Comparison of ENCODE assay signal across 18 cellular contexts in genomic region chr10:17412323-17412722, GRCh38. TPM values are rescaled to one million over a fixed set of nuclear protein-coding genes. Genes with fewer than 3 reads are reported as not detected.
A peak's percentile ranks its signal among the peaks of the same experiment; 100 is the strongest.
DNase-seq lines count a peak whose midpoint lies in the region; ATAC-seq, FAIRE-seq and TF ChIP-seq lines count a peak whose summit lies in the region.
"Had no signal": no experiment of that assay in that cellular context is flagged by ENCODE, and none has a peak within 500 bp of the region (broad histone marks: within the 10 kb centered on the region; RNA-seq: fewer than 3 reads in every experiment).

No MANE protein-coding gene starts in this region.

- no peak for TF ChIP-seq POLR2A in H1 (IDR thresholded peaks at IDR 0.05; ENCODE audit: control extremely low read depth in 1 of 2, low read depth in 2 of 2, low read length in 2 of 2)

- H2AFZ ChIP-seq in H9 (ENCODE audit: low read length) (no peak overlapping the region), H1 (ENCODE audit: low read length) (peak overlapping the region; percentile 1; the same call in 1 of the 2 replicates)

- intact Hi-C loops in activated CD4-positive, alpha-beta T cell treated with anti-CD3 and anti-CD28 coated beads for 36 hours (cut with DNase I, micrococcal nuclease), result no loop called here
- intact Hi-C loops in Right ventricle myocardium inferior (cut with DNase I), result no loop called here

- H3K18ac ChIP-seq in H9 (ENCODE audit: insufficient read length, low read depth, low read length) (no peak overlapping the region), H1 (ENCODE audit: extremely low read depth, low read length) (no peak overlapping the region)

- POLR2A ChIA-PET in RWPE1 (lab: Yijun Ruan, JAX; ENCODE audit: low non-redundant PET) (no interaction called here), H1 (lab: Charles Lee; ENCODE audit: partially characterized antibody) (no interaction called here)
- POLR2A ChIA-PET in activated CD4-positive, alpha-beta T cell treated with anti-CD3 and anti-CD28 coated beads for 36 hours (lab: Charles Lee), result interaction anchor here (0.6 kb wide), 1 partner anchor 28 kb away, joined by 3 read pairs; no protein-coding TSS in a partner anchor

- H3K4me3 Mint-ChIP-seq in H9, result no peak overlapping the region
- no peak overlapping the region for H3K4me3 Mint-ChIP-seq in activated CD4-positive, alpha-beta T cell treated with anti-CD3 and anti-CD28 coated beads for 36 hours
- H3K4me3 Mint-ChIP-seq: stimulated activated effector memory CD8-positive, alpha-beta T cell treated with anti-CD3 and anti-CD28 coated beads, Interleukin-12 subunit alpha, Interleukin-12 subunit beta, amount 100 ng/mL, for 72 hours had no signal

- H2BK20ac ChIP-seq in H9 (ENCODE audit: low read depth, low read length, poor library complexity, severe bottlenecking) (no peak overlapping the region), H1 (ENCODE audit: low read length) (no peak overlapping the region)

- no peak overlapping the region for H3K4ac ChIP-seq in H9 (ENCODE audit: low read depth, low read length)
- H3K4ac ChIP-seq in H1 (replicated peaks; ENCODE audit: insufficient read length, low read depth, low read length), result no peak overlapping the region

- H4K20me1 ChIP-seq in H9 (ENCODE audit: control insufficient read depth, insufficient read depth, insufficient read length), result no peaks in the 10 kb centered on the region
- H4K20me1 ChIP-seq in H1 (replicated peaks in 1 of 2; ENCODE audit: control insufficient read depth in 1 of 2, insufficient read depth in 2 of 2, low read length in 2 of 2), result no peaks in the 10 kb centered on the region

- no peaks in the 10 kb centered on the region for H3K23me2 ChIP-seq in H9 (ENCODE audit: insufficient read length, low read depth, low read length, poor library complexity, severe bottlenecking)
- H3K23me2 ChIP-seq in H1 (ENCODE audit: low read depth, low read length), result no peaks in the 10 kb centered on the region

- no peaks in the 10 kb centered on the region for H3K36me3 Mint-ChIP-seq in H9 (ENCODE audit: insufficient read depth in 1 of 3, low read depth in 3 of 3)
- H3K36me3 Mint-ChIP-seq in activated CD4-positive, alpha-beta T cell treated with anti-CD3 and anti-CD28 coated beads for 36 hours (ENCODE audit: low read depth), result no peaks in the 10 kb centered on the region
- H3K36me3 Mint-ChIP-seq: stimulated activated effector memory CD8-positive, alpha-beta T cell treated with anti-CD3 and anti-CD28 coated beads, Interleukin-12 subunit alpha, Interleukin-12 subunit beta, amount 100 ng/mL, for 72 hours had no signal

- H3K27me3 ChIP-seq in H9 (ENCODE audit: insufficient read depth, low read length) (no peaks in the 10 kb centered on the region), H1 (replicated peaks in 1 of 4; ENCODE audit: control insufficient read depth in 3 of 4, extremely low read depth in 1 of 4, insufficient read depth in 3 of 4, low read length in 3 of 4) (no peaks in the 10 kb centered on the region)
- H3K27me3 ChIP-seq: brain microvascular endothelial cell, Peyer's patch had no signal

- ATAC-seq in HG02970 (IDR thresholded peaks at IDR 0.05; ENCODE audit: low FRiP score, unreplicated experiment) (no peak), Right ventricle myocardium inferior (no peak)
- no peak for ATAC-seq in activated CD4-positive, alpha-beta T cell treated with anti-CD3 and anti-CD28 coated beads for 36 hours
- ATAC-seq: stimulated activated effector memory CD8-positive, alpha-beta T cell treated with anti-CD3 and anti-CD28 coated beads, Interleukin-12 subunit alpha, Interleukin-12 subunit beta, amount 100 ng/mL, for 72 hours had no signal

- CTCF ChIA-PET in RWPE1 (lab: Yijun Ruan, JAX), result no interaction called here
- CTCF ChIA-PET in H1 (lab: Charles Lee; ENCODE audit: partially characterized antibody), result interaction anchor here (0.5 to 1.9 kb wide), 16 partner anchors 9 to 1703 kb away, joined by 3 to 12 read pairs (median 4); no protein-coding TSS in a partner anchor
- CTCF ChIA-PET in activated CD4-positive, alpha-beta T cell treated with anti-CD3 and anti-CD28 coated beads for 36 hours (lab: Charles Lee), result interaction anchor here (1.2 kb wide), 1 partner anchor 11 kb away, joined by 3 read pairs; no protein-coding TSS in a partner anchor

- H3K14ac ChIP-seq in H9 (ENCODE audit: insufficient read depth, low read length) (no peak overlapping the region), H1 (ENCODE audit: insufficient read length) (no peak overlapping the region)

- H3K4me1 Mint-ChIP-seq in H9, result peaks cover 11 to 13% of the 10 kb centered on the region in 2 experiments
- H3K4me1 Mint-ChIP-seq in activated CD4-positive, alpha-beta T cell treated with anti-CD3 and anti-CD28 coated beads for 36 hours, result peaks cover 18% of the 10 kb centered on the region
- H3K4me1 Mint-ChIP-seq: stimulated activated effector memory CD8-positive, alpha-beta T cell treated with anti-CD3 and anti-CD28 coated beads, Interleukin-12 subunit alpha, Interleukin-12 subunit beta, amount 100 ng/mL, for 72 hours had no signal

- no peak overlapping the region for H4K8ac ChIP-seq in H9 (replicated peaks; ENCODE audit: insufficient read length, low read depth, low read length)
- no peak overlapping the region for H4K8ac ChIP-seq in H1 (ENCODE audit: extremely low read depth, insufficient read depth, low read length)

- TF ChIP-seq RAD21 in H1 (IDR thresholded peaks at IDR 0.05 in 1 of 2, conservative IDR thresholded peaks at IDR 0.05 in 1 of 2; ENCODE audit: low read depth in 2 of 2, low read length in 2 of 2), result peak; percentile 46 to 58

- peak; percentile 81 for FAIRE-seq in H1 (lab: Jason Lieb, UNC)

- no peaks in the 10 kb centered on the region for H3K79me1 ChIP-seq in H9 (ENCODE audit: insufficient read depth, low read depth, low read length, poor library complexity, severe bottlenecking)
- no peaks in the 10 kb centered on the region for H3K79me1 ChIP-seq in H1 (ENCODE audit: low read depth, low read length)

- H2AK5ac ChIP-seq in H9 (ENCODE audit: insufficient read length, low read length) (no peak overlapping the region), H1 (ENCODE audit: low read depth, low read length) (no peak overlapping the region)

- H3K23ac ChIP-seq in H9 (ENCODE audit: insufficient read length, low read depth, low read length), result no peak overlapping the region
- H3K23ac ChIP-seq in H1 (ENCODE audit: insufficient read length), result no peak overlapping the region

- no peaks in the 10 kb centered on the region; a peak in 1 of 5 replicates for H3K9me3 Mint-ChIP-seq in H9
- no peaks in the 10 kb centered on the region for H3K9me3 Mint-ChIP-seq in activated CD4-positive, alpha-beta T cell treated with anti-CD3 and anti-CD28 coated beads for 36 hours (ENCODE audit: low read depth)
- H3K9me3 Mint-ChIP-seq: stimulated activated effector memory CD8-positive, alpha-beta T cell treated with anti-CD3 and anti-CD28 coated beads, Interleukin-12 subunit alpha, Interleukin-12 subunit beta, amount 100 ng/mL, for 72 hours had no signal

- no peak overlapping the region for H2BK120ac ChIP-seq in H9 (ENCODE audit: low read depth, low read length, poor library complexity, severe bottlenecking)
- H2BK120ac ChIP-seq in H1 (replicated peaks; ENCODE audit: low read depth, low read length), result no peak overlapping the region

- H3K4me2 ChIP-seq in H9 (ENCODE audit: insufficient read depth, insufficient read length, low read length) (no peak overlapping the region), H1 (ENCODE audit: insufficient read depth in 1 of 2, low read depth in 2 of 2, low read length in 2 of 2) (no peak overlapping the region)

- H3K4me1 ChIP-seq in H9 (ENCODE audit: insufficient read depth, low read length), result no peaks in the 10 kb centered on the region
- H3K4me1 ChIP-seq in H1 (replicated peaks in 1 of 4; ENCODE audit: control insufficient read depth in 3 of 4, insufficient read depth in 4 of 4, low read length in 3 of 4), result 0 out of 7 replicates have a peak, but pooled peaks cover 0 to under 1% (median 0%) of the 10 kb centered on the region in 4 experiments
- H3K4me1 ChIP-seq: Peyer's patch had no signal

- DNase-seq in H9 (peak; percentile 55), RWPE1 (ENCODE audit: low spot score) (peak; percentile 17), H1 (ENCODE audit: low read depth in 1 of 2, low spot score in 2 of 2) (no peak), mucosa of gallbladder (ENCODE audit: low spot score) (no peak), Right ventricle myocardium inferior (ENCODE audit: missing footprints) (no peak)
- DNase-seq in activated CD4-positive, alpha-beta T cell treated with anti-CD3 and anti-CD28 coated beads for 36 hours, result no peak
- DNase-seq: brain microvascular endothelial cell; DMS153; effector CD8-positive, alpha-beta T cell; foreskin melanocyte; Peyer's patch; retina; stimulated activated CD4-positive, alpha-beta T cell treated with anti-CD3 and anti-CD28 coated beads, Interleukin-4, amount 100 ng/mL, for 24 hours; T-helper 9 cell had no signal

- H2BK5ac ChIP-seq in H9 (ENCODE audit: insufficient read length, low read length), result no peak overlapping the region
- H2BK5ac ChIP-seq in H1 (ENCODE audit: low read depth, low read length), result no peak overlapping the region

- H2BK15ac ChIP-seq in H9 (ENCODE audit: low read depth, low read length) (no peak overlapping the region), H1 (ENCODE audit: low read length) (no peak overlapping the region)

- no peaks in the 10 kb centered on the region for H3K36me3 ChIP-seq in H1 (ENCODE audit: control insufficient read depth in 2 of 4, insufficient read depth in 4 of 4, low read length in 3 of 4)
- H3K36me3 ChIP-seq: brain microvascular endothelial cell, Peyer's patch had no signal

- no peaks in the 10 kb centered on the region for H3K27me3 Mint-ChIP-seq in H9 (ENCODE audit: low read depth)
- H3K27me3 Mint-ChIP-seq in activated CD4-positive, alpha-beta T cell treated with anti-CD3 and anti-CD28 coated beads for 36 hours, result no peaks in the 10 kb centered on the region

- no peak overlapping the region for H3K27ac ChIP-seq in 22Rv1
- no peak overlapping the region for H3K27ac ChIP-seq in H9 (ENCODE audit: insufficient read length, low read depth, low read length)
- H3K27ac ChIP-seq in RWPE1, result no peak overlapping the region
- H3K27ac ChIP-seq in H1 (ENCODE audit: low read depth, low read length), result no peak overlapping the region
- H3K27ac ChIP-seq: brain microvascular endothelial cell, Peyer's patch had no signal

- no peak for TF ChIP-seq EP300 in H1 (IDR thresholded peaks at IDR 0.05; ENCODE audit: borderline replicate concordance in 1 of 2, low read depth in 2 of 2, low read length in 2 of 2)

- H4K91ac ChIP-seq in H9 (ENCODE audit: insufficient read length, low read depth, low read length), result no peak overlapping the region
- H4K91ac ChIP-seq in H1 (replicated peaks; ENCODE audit: insufficient read length, low read length), result no peak overlapping the region

- H3K79me2 ChIP-seq in H9 (ENCODE audit: insufficient read depth, low read length) (no peaks in the 10 kb centered on the region), H1 (ENCODE audit: control insufficient read depth in 1 of 2, insufficient read depth in 2 of 2, low read length in 2 of 2) (no peaks in the 10 kb centered on the region)

- WGBS in H9 (ENCODE audit: extremely low coverage, insufficient read length, low lambda C conversion rate), result no CpG with 5 or more reads among the region's 2 CpGs
- 61% methylated on average over 2 of the region's 2 CpGs; no CpG with 5 or more reads in 1 of the 2 experiments for WGBS in H1 (ENCODE audit: extremely low coverage in 1 of 2, insufficient coverage in 1 of 2, insufficient read length in 1 of 2, insufficient replicate concordance in 2 of 2, low coverage in 1 of 2, low lambda C conversion rate in 2 of 2, missing lambda C conversion rate in 1 of 2), 2 experiments

- no peak overlapping the region for H2BK12ac ChIP-seq in H9 (ENCODE audit: insufficient read length, low read depth, low read length)
- H2BK12ac ChIP-seq in H1 (ENCODE audit: low read depth, low read length), result no peak overlapping the region

- TF ChIP-seq CTCF in 22Rv1 (IDR thresholded peaks at IDR 0.05), result peak; percentile 34
- peak; percentile 58 for TF ChIP-seq CTCF in H9 (conservative IDR thresholded peaks at IDR 0.05)
- no peak for TF ChIP-seq CTCF in RWPE1 (conservative IDR thresholded peaks at IDR 0.05; ENCODE audit: low read depth)
- peak; percentile 46 to 65 (median 50) for TF ChIP-seq CTCF in H1 (IDR thresholded peaks at IDR 0.05; ENCODE audit: control extremely low read depth in 1 of 3, insufficient read depth in 1 of 3, low read depth in 1 of 3, low read length in 3 of 3)

- H3K9ac ChIP-seq in H9 (ENCODE audit: extremely low read depth, insufficient read length, low read length), result no peak overlapping the region
- H3K9ac ChIP-seq in H1 (replicated peaks in 1 of 4; ENCODE audit: extremely low read depth in 1 of 4, low read depth in 3 of 4, low read length in 3 of 4), result no peak overlapping the region

- no peak overlapping the region for H3T11ph ChIP-seq in H9 (ENCODE audit: low read length)

- H3K4me3 ChIP-seq in H1 (ENCODE audit: extremely low read depth in 1 of 4, insufficient read depth in 2 of 4, low read depth in 3 of 4, low read length in 4 of 4), result no peak overlapping the region
- H3K4me3 ChIP-seq: Peyer's patch had no signal

- H3K9me3 ChIP-seq in H9 (ENCODE audit: control insufficient read depth, low read depth, low read length), result no peaks in the 10 kb centered on the region
- no peaks in the 10 kb centered on the region for H3K9me3 ChIP-seq in H1 (ENCODE audit: insufficient read depth in 2 of 2, low read depth in 1 of 2, low read length in 1 of 2)
- H3K9me3 ChIP-seq: Peyer's patch had no signal

- peak overlapping the region in 1 of 3 experiments; percentile 56; a peak in 1 of 7 replicates for H3K27ac Mint-ChIP-seq in H9
- no peak overlapping the region for H3K27ac Mint-ChIP-seq in activated CD4-positive, alpha-beta T cell treated with anti-CD3 and anti-CD28 coated beads for 36 hours
- H3K27ac Mint-ChIP-seq: stimulated activated effector memory CD8-positive, alpha-beta T cell treated with anti-CD3 and anti-CD28 coated beads, Interleukin-12 subunit alpha, Interleukin-12 subunit beta, amount 100 ng/mL, for 72 hours had no signal

- H3K56ac ChIP-seq in H9 (ENCODE audit: insufficient read length, low read depth, low read length) (no peak overlapping the region), H1 (replicated peaks; ENCODE audit: insufficient read length, low read depth, low read length) (no peak overlapping the region)

- no peak overlapping the region for H4K5ac ChIP-seq in H9 (ENCODE audit: insufficient read length, low read depth, low read length)
- no peak overlapping the region for H4K5ac ChIP-seq in H1 (ENCODE audit: insufficient read length, low read depth, low read length)

RNA-seq across cellular contexts. Expression of gene ST8SIA6, which starts 42.1 kb away (rescaled TPM):
- total RNA-seq in H9 (2021) (0.33 and 0.37 TPM in 2 replicates), mucosa of gallbladder (0.92 TPM), Right ventricle myocardium inferior (9.3 TPM)
- 1.1 and 1.3 TPM in 2 replicates for total RNA-seq in H1 (2021; fragmentation: NEBNext Ultra II Directional; extraction: Animal tissue kit (Norgen Biotek cat#: 25700))
- 0.50 and 0.70 TPM in 2 replicates for polyA plus RNA-seq in H1 (2011; rRNA removed)
- polyA plus RNA-seq in H1 (2011; cell fraction: cytosol; rRNA removed), result 0.53 TPM
- 0.84 TPM for polyA plus RNA-seq in H1 (2011; cell fraction: nucleus; rRNA removed)
- 0.61 to 1.1 TPM (median 0.84 TPM) in 4 replicates for polyA plus RNA-seq in H1 (2012, experiment 1 of 2)
- 0.07 TPM for polyA plus RNA-seq in H1 (2012, experiment 2 of 2)
- 1.6 TPM for polyA plus RNA-seq in H1 (2013, experiment 1 of 2)
- polyA plus RNA-seq in H1 (2013, experiment 2 of 2), result 1.5 TPM
- 0.69 and 1.1 TPM in 2 replicates for polyA minus RNA-seq in H1 (2011; rRNA and poly(A)+ RNA removed)
- 1.2 TPM for polyA minus RNA-seq in H1 (2011; cell fraction: cytosol; rRNA and poly(A)+ RNA removed)
- 4.7 TPM for polyA minus RNA-seq in H1 (2011; cell fraction: nucleus; rRNA and poly(A)+ RNA removed)
- total RNA-seq in activated CD4-positive, alpha-beta T cell treated with anti-CD3 and anti-CD28 coated beads for 36 hours, result not detected
- total RNA-seq: activated CD8-positive, alpha-beta memory T cell treated with anti-CD3 and anti-CD28 coated beads for 36 hours; Peyer's patch had no signal

Comparison
In these comparisons a context has a peak if more than half of its experiments do, and no peak if none do; other contexts are left out.
1. DNase-seq: peak in H9 (single experiment) and RWPE1 (single experiment); none in H1 (0 of 2), mucosa of gallbladder (single experiment), activated CD4-positive, alpha-beta T cell treated with anti-CD3 and anti-CD28 coated beads for 36 hours (single experiment) and Right ventricle myocardium inferior (single experiment).